In genomic region chr12:52036587-52037171, GRCh38 we compare ENCODE assay signal across 1 cellular context.
A peak's percentile ranks its signal among the peaks of the same experiment; 100 is the strongest.
TF ChIP-seq lines count a peak whose summit lies in the region.

No MANE protein-coding gene starts in this region.

TF ChIP-seq in HepG2, 621 proteins besides CTCF, POLR2A, EP300 and RAD21 (continued from another document and continues in another):
- TF ChIP-seq NONO (IDR thresholded peaks at IDR 0.05), result no peak
- 0 out of 2 replicates have a peak, but pooled peaks have one; percentile 30 for TF ChIP-seq NONO (CRISPR knock-in tag; conservative IDR thresholded peaks at IDR 0.05)
- no peak for TF ChIP-seq CEBPZ (IDR thresholded peaks at IDR 0.05; ENCODE audit: low read length)
- TF ChIP-seq AGO2 (optimal IDR thresholded peaks at IDR 0.05; ENCODE audit: low read depth, low read length), result peak; percentile 9
- TF ChIP-seq ZBTB37 (CRISPR knock-in tag; IDR thresholded peaks at IDR 0.05), result no peak
- no peak for TF ChIP-seq ZNF773 (CRISPR knock-in tag; IDR thresholded peaks at IDR 0.05; ENCODE audit: borderline replicate concordance)
- TF ChIP-seq MEIS2 (CRISPR knock-in tag; IDR thresholded peaks at IDR 0.05), result no peak
- TF ChIP-seq AGO1 (IDR thresholded peaks at IDR 0.05; ENCODE audit: low read depth, low read length, poor library complexity, severe bottlenecking), result no peak
- peak; percentile 24; the same call in 1 of the 2 replicates for TF ChIP-seq NFKB2 (CRISPR knock-in tag; IDR thresholded peaks at IDR 0.05; ENCODE audit: borderline replicate concordance)
- TF ChIP-seq E2F2 (CRISPR knock-in tag; IDR thresholded peaks at IDR 0.05; ENCODE audit: borderline replicate concordance), result no peak
- TF ChIP-seq RNF2 (conservative IDR thresholded peaks at IDR 0.05; ENCODE audit: low read depth), result no peak
- TF ChIP-seq ZNF382 (CRISPR knock-in tag; IDR thresholded peaks at IDR 0.05; ENCODE audit: borderline replicate concordance), result no peak
- TF ChIP-seq REST (IDR thresholded peaks at IDR 0.05; ENCODE audit: borderline replicate concordance in 1 of 2, low read depth in 1 of 2, low read length in 2 of 2), result peak in 1 of 2 experiments; percentile 22; a peak in 1 of 4 replicates
- no peak for TF ChIP-seq ZNF232 (CRISPR knock-in tag; IDR thresholded peaks at IDR 0.05; ENCODE audit: borderline replicate concordance)
- no peak for TF ChIP-seq ZBTB4 (CRISPR knock-in tag; IDR thresholded peaks at IDR 0.05; ENCODE audit: borderline replicate concordance)
- no peak for TF ChIP-seq SP2 (CRISPR knock-in tag; IDR thresholded peaks at IDR 0.05)
- TF ChIP-seq ZNF800 (CRISPR knock-in tag; IDR thresholded peaks at IDR 0.05), result no peak
- TF ChIP-seq NAIF1 (CRISPR knock-in tag; IDR thresholded peaks at IDR 0.05; ENCODE audit: borderline replicate concordance), result no peak
- no peak for TF ChIP-seq TARDBP (CRISPR knock-in tag; IDR thresholded peaks at IDR 0.05)
- no peak for TF ChIP-seq MLXIP (CRISPR knock-in tag; IDR thresholded peaks at IDR 0.05; ENCODE audit: borderline replicate concordance)
- no peak for TF ChIP-seq ZNF83 (CRISPR knock-in tag; IDR thresholded peaks at IDR 0.05; ENCODE audit: borderline replicate concordance)
- no peak for TF ChIP-seq GATAD2A (CRISPR knock-in tag; IDR thresholded peaks at IDR 0.05)
- TF ChIP-seq THAP11 (CRISPR knock-in tag; IDR thresholded peaks at IDR 0.05), result 0 out of 2 replicates have a peak, but pooled peaks have one; percentile 16
- peak; percentile 39 for TF ChIP-seq IKZF4 (CRISPR knock-in tag; IDR thresholded peaks at IDR 0.05; ENCODE audit: borderline replicate concordance, low read depth, not compliant biosample characterization)
- no peak for TF ChIP-seq DPF2 (CRISPR knock-in tag; IDR thresholded peaks at IDR 0.05; ENCODE audit: borderline replicate concordance, low read depth)
